In the genomic region with DNA sequence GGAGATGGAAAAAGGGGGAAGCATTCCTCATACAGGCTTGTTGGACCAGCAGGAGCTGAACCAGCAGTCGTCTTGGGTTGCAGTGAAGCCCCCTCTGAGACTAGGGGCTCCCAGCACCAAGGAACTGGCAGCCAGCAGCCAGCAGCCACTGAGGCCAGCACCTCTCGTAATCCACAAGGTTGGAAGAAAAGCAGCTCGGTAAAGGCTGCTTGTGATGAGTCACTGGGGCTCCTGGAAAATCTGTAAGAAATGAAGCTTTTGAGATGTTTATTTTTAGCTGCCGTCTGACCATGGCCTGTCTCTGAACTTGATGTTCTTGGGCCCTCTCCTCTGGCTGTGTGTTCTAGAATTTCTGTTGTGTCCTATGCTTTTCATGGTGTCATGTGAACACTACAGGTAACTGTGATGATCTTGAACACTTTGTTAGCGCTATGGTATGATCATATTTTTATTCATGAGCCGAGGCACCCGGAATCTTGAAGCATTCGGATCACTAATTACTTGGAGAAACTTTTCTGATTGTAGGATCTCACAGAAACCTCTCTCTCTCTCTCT, we compare ENCODE assay signal across 1 cellular context.
TF ChIP-seq lines count a peak whose summit lies in the region.

No MANE protein-coding gene starts in this region.

TF ChIP-seq in HepG2, 621 proteins besides CTCF, POLR2A, EP300 and RAD21 (continued from another document):
- TF ChIP-seq, protein P1, sequence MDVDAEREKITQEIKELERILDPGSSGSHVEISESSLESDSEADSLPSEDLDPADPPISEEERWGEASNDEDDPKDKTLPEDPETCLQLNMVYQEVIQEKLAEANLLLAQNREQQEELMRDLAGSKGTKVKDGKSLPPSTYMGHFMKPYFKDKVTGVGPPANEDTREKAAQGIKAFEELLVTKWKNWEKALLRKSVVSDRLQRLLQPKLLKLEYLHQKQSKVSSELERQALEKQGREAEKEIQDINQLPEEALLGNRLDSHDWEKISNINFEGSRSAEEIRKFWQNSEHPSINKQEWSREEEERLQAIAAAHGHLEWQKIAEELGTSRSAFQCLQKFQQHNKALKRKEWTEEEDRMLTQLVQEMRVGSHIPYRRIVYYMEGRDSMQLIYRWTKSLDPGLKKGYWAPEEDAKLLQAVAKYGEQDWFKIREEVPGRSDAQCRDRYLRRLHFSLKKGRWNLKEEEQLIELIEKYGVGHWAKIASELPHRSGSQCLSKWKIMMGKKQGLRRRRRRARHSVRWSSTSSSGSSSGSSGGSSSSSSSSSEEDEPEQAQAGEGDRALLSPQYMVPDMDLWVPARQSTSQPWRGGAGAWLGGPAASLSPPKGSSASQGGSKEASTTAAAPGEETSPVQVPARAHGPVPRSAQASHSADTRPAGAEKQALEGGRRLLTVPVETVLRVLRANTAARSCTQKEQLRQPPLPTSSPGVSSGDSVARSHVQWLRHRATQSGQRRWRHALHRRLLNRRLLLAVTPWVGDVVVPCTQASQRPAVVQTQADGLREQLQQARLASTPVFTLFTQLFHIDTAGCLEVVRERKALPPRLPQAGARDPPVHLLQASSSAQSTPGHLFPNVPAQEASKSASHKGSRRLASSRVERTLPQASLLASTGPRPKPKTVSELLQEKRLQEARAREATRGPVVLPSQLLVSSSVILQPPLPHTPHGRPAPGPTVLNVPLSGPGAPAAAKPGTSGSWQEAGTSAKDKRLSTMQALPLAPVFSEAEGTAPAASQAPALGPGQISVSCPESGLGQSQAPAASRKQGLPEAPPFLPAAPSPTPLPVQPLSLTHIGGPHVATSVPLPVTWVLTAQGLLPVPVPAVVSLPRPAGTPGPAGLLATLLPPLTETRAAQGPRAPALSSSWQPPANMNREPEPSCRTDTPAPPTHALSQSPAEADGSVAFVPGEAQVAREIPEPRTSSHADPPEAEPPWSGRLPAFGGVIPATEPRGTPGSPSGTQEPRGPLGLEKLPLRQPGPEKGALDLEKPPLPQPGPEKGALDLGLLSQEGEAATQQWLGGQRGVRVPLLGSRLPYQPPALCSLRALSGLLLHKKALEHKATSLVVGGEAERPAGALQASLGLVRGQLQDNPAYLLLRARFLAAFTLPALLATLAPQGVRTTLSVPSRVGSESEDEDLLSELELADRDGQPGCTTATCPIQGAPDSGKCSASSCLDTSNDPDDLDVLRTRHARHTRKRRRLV (CRISPR knock-in tag; IDR thresholded peaks at IDR 0.05) = no peak
- TF ChIP-seq, protein P2, sequence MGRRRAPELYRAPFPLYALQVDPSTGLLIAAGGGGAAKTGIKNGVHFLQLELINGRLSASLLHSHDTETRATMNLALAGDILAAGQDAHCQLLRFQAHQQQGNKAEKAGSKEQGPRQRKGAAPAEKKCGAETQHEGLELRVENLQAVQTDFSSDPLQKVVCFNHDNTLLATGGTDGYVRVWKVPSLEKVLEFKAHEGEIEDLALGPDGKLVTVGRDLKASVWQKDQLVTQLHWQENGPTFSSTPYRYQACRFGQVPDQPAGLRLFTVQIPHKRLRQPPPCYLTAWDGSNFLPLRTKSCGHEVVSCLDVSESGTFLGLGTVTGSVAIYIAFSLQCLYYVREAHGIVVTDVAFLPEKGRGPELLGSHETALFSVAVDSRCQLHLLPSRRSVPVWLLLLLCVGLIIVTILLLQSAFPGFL (CRISPR knock-in tag; IDR thresholded peaks at IDR 0.05) = no peak
- TF ChIP-seq ZNF136 (CRISPR knock-in tag; IDR thresholded peaks at IDR 0.05; ENCODE audit: low read depth) (no peak), RARG (CRISPR knock-in tag; IDR thresholded peaks at IDR 0.05; ENCODE audit: low read depth) (no peak), TP53 (CRISPR knock-in tag; conservative IDR thresholded peaks at IDR 0.05) (no peak), ZNF567 (CRISPR knock-in tag; IDR thresholded peaks at IDR 0.05; ENCODE audit: borderline replicate concordance) (no peak), NFIB (CRISPR knock-in tag; IDR thresholded peaks at IDR 0.05; ENCODE audit: borderline replicate concordance) (no peak), SKI (IDR thresholded peaks at IDR 0.05; ENCODE audit: partially characterized antibody) (no peak), SNAI1 (CRISPR knock-in tag; IDR thresholded peaks at IDR 0.05; ENCODE audit: borderline replicate concordance) (no peak), MAZ (IDR thresholded peaks at IDR 0.05; ENCODE audit: borderline replicate concordance, low read depth, low read length) (no peak), MAZ (CRISPR knock-in tag; IDR thresholded peaks at IDR 0.05; ENCODE audit: low read depth) (no peak), BRCA1 (CRISPR knock-in tag; IDR thresholded peaks at IDR 0.05) (no peak), ZNF577 (CRISPR knock-in tag; IDR thresholded peaks at IDR 0.05; ENCODE audit: borderline replicate concordance, low read depth) (no peak), TAF15 (IDR thresholded peaks at IDR 0.05; ENCODE audit: low read depth, low read length, poor library complexity, severe bottlenecking) (no peak), ZNF782 (CRISPR knock-in tag; IDR thresholded peaks at IDR 0.05; ENCODE audit: borderline replicate concordance) (no peak), NAIF1 (CRISPR knock-in tag; IDR thresholded peaks at IDR 0.05; ENCODE audit: borderline replicate concordance) (no peak)
- TF ChIP-seq, protein P3, sequence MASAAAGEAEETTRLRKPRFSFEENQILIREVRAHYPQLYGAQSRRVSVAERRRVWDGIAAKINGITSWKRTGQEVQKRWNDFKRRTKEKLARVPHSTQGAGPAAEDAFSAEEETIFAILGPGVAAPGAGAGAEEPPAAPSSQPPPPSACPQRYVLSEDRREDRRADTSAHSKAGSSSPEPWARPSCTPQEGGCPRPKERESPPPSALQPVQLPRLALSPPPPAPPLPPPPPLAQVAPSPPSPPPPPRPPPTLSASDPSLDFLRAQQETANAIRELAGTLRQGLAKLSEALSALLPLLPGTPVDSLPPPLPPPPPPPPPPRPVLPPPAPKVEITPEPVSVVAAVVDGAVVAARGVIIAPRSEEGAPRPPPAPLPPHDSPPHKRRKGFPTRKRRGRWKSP (CRISPR knock-in tag; IDR thresholded peaks at IDR 0.05) = no peak
- TF ChIP-seq, protein P4, sequence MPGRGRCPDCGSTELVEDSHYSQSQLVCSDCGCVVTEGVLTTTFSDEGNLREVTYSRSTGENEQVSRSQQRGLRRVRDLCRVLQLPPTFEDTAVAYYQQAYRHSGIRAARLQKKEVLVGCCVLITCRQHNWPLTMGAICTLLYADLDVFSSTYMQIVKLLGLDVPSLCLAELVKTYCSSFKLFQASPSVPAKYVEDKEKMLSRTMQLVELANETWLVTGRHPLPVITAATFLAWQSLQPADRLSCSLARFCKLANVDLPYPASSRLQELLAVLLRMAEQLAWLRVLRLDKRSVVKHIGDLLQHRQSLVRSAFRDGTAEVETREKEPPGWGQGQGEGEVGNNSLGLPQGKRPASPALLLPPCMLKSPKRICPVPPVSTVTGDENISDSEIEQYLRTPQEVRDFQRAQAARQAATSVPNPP (CRISPR knock-in tag; IDR thresholded peaks at IDR 0.05) = no peak
